ENCODE assay signal across 2 cellular contexts in the genomic region with DNA sequence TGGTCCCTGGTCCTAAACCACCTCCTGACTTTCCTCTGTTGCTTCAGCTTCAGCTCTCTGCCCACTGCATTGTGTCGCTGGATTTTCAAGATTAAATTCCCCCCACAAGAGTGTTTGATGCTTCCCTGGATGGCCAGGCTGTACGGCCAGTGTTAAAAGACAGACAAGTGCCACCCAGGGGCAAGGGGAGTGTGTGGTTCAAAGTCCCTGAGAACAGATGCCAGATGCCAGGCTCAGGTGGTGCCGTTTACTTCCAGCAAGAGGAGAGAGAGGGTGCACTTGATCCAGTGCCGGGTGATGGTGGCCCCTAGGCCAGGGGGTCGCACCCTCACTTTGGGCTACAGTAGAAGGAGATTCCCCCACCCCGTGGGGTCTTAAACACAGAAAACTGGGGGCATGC.
TF ChIP-seq lines count a peak whose summit lies in the region.

No MANE protein-coding gene starts in this region.

TF ChIP-seq in GM23338, 12 proteins besides CTCF, POLR2A, EP300 and RAD21:
- TF ChIP-seq, protein P1, sequence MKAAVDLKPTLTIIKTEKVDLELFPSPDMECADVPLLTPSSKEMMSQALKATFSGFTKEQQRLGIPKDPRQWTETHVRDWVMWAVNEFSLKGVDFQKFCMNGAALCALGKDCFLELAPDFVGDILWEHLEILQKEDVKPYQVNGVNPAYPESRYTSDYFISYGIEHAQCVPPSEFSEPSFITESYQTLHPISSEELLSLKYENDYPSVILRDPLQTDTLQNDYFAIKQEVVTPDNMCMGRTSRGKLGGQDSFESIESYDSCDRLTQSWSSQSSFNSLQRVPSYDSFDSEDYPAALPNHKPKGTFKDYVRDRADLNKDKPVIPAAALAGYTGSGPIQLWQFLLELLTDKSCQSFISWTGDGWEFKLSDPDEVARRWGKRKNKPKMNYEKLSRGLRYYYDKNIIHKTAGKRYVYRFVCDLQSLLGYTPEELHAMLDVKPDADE (IDR thresholded peaks at IDR 0.05): no peak
- TF ChIP-seq ZNF331 (CRISPR knock-in tag; IDR thresholded peaks at IDR 0.05; ENCODE audit: low read depth): no peak
- no peak for TF ChIP-seq JUNB (IDR thresholded peaks at IDR 0.05; ENCODE audit: unreplicated experiment)
- no peak for TF ChIP-seq EZH2phosphoT487 (IDR thresholded peaks at IDR 0.05; ENCODE audit: unreplicated experiment)

TF ChIP-seq in H1, 55 proteins besides CTCF, POLR2A, EP300 and RAD21:
- TF ChIP-seq KDM4A (IDR thresholded peaks at IDR 0.05; ENCODE audit: low read depth, low read length, severe bottlenecking): no peak
- TF ChIP-seq SP4 (IDR thresholded peaks at IDR 0.05; ENCODE audit: low read length): no peak
- TF ChIP-seq SIX5 (IDR thresholded peaks at IDR 0.05; ENCODE audit: low read depth, low read length): no peak
- no peak for TF ChIP-seq RXRA (IDR thresholded peaks at IDR 0.05; ENCODE audit: insufficient read depth, low read depth, low read length)
- TF ChIP-seq GTF2F1 (IDR thresholded peaks at IDR 0.05; ENCODE audit: borderline replicate concordance, low read depth, low read length): no peak
- no peak for TF ChIP-seq CHD1 (IDR thresholded peaks at IDR 0.05; ENCODE audit: low read depth, low read length)
- no peak for TF ChIP-seq CEBPB (IDR thresholded peaks at IDR 0.05; ENCODE audit: low read depth, low read length)
- no peak for TF ChIP-seq TCF12 (IDR thresholded peaks at IDR 0.05; ENCODE audit: low read depth, low read length)
- TF ChIP-seq SP1 (IDR thresholded peaks at IDR 0.05; ENCODE audit: low read depth, low read length): no peak
TF ChIP-seq in H1: peak in this region for 0.
